Comparison of ENCODE assay signal across 13 cellular contexts in the genomic region with DNA sequence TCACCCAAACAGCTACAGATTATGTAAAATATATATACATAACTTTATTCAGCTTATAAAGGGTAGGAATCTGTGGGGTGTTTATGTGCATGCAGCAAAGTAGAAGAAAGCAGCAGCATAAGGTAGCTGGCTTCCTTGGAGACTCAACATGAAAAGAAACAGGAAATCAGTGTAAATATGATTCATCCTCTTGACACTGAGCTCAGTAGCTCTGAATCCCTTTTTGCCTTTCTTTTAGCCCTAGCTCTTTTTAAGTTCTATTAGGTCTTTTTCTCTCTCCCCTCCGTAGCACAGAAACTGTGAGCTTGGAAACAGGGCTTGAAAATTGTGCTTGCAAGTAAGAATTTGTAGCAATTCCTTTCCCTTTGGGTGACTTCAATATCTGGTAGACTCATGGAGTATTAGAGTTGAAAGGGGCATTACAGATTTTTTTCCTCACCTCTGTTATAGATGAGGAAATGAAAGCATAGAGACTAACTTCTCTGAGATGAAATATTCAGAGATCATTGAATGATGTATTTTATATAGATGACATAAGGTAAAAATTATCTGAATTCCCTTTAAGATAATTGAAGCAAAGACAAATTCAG.
DNase-seq lines count a peak whose midpoint lies in the region; ATAC-seq and TF ChIP-seq lines count a peak whose summit lies in the region.
"Had no signal": no experiment of that assay in that cellular context is flagged by ENCODE, and none has a peak within 500 bp of the region (broad histone marks: within the 10 kb centered on the region; RNA-seq: fewer than 3 reads in every experiment).

No MANE protein-coding gene starts in this region.

- no peak overlapping the region for H3K27ac Mint-ChIP-seq in H9
- H3K27ac Mint-ChIP-seq: activated CD4-positive, alpha-beta T cell treated with anti-CD3 and anti-CD28 coated beads, Interleukin-2, amount 10 ng/mL, durations not matched to agents 7 days and 5 days; nephron progenitor cell had no signal

- no peaks in the 10 kb centered on the region for H3K23me2 ChIP-seq in H9 (ENCODE audit: insufficient read length, low read depth, low read length, poor library complexity, severe bottlenecking)

- no peak for TF ChIP-seq EP300 in upper lobe of left lung (IDR thresholded peaks at IDR 0.05)

- no peak overlapping the region for H4K91ac ChIP-seq in H9 (ENCODE audit: insufficient read length, low read depth, low read length)

- H3K36me3 ChIP-seq in upper lobe of left lung, result no peaks in the 10 kb centered on the region
- H3K36me3 ChIP-seq: left ventricle myocardium inferior had no signal

- no peak overlapping the region for H4K8ac ChIP-seq in H9 (replicated peaks; ENCODE audit: insufficient read length, low read depth, low read length)

- H3K4me1 Mint-ChIP-seq in H9, result no peaks in the 10 kb centered on the region; a peak in 1 of 4 replicates

- no peak overlapping the region for H2BK20ac ChIP-seq in H9 (ENCODE audit: low read depth, low read length, poor library complexity, severe bottlenecking)

- H3K4me3 Mint-ChIP-seq in H9, result no peak overlapping the region
- H3K4me3 Mint-ChIP-seq: activated CD4-positive, alpha-beta T cell treated with anti-CD3 and anti-CD28 coated beads, Interleukin-2, amount 10 ng/mL, durations not matched to agents 7 days and 5 days; nephron progenitor cell had no signal

- no peak overlapping the region for H3K4ac ChIP-seq in H9 (ENCODE audit: low read depth, low read length)

- no peak for TF ChIP-seq POLR2A in upper lobe of left lung (IDR thresholded peaks at IDR 0.05)

- no peak overlapping the region for H3K4me2 ChIP-seq in H9 (ENCODE audit: insufficient read depth, insufficient read length, low read length)

- TF ChIP-seq CTCF in H9 (conservative IDR thresholded peaks at IDR 0.05) (no peak), epithelial cell of esophagus (IDR thresholded peaks at IDR 0.05; ENCODE audit: insufficient read depth, low read depth, low read length, missing control alignments) (no peak), omental fat pad (IDR thresholded peaks at IDR 0.05) (no peak), upper lobe of left lung (IDR thresholded peaks at IDR 0.05) (no peak)

- H4K5ac ChIP-seq in H9 (ENCODE audit: insufficient read length, low read depth, low read length), result no peak overlapping the region

- H3K27me3 ChIP-seq in H9 (ENCODE audit: insufficient read depth, low read length) (no peaks in the 10 kb centered on the region), upper lobe of left lung (no peaks in the 10 kb centered on the region)
- H3K27me3 ChIP-seq: hepatocyte had no signal

- no peak for ATAC-seq in omental fat pad (ENCODE audit: low FRiP score)
- no peak for ATAC-seq in upper lobe of left lung (ENCODE audit: low FRiP score in 2 of 2)
- no peak for ATAC-seq in HG03039 (IDR thresholded peaks at IDR 0.05; ENCODE audit: unreplicated experiment)

- no peak overlapping the region for H2BK15ac ChIP-seq in H9 (ENCODE audit: low read depth, low read length)

- no peaks in the 10 kb centered on the region for H3K9me3 Mint-ChIP-seq in H9
- H3K9me3 Mint-ChIP-seq: activated CD4-positive, alpha-beta T cell treated with anti-CD3 and anti-CD28 coated beads, Interleukin-2, amount 10 ng/mL, durations not matched to agents 7 days and 5 days; nephron progenitor cell had no signal

- WGBS in H9 (ENCODE audit: extremely low coverage, insufficient read length, low lambda C conversion rate), result no CpG with 5 or more reads among the region's 1 CpG
- WGBS in upper lobe of left lung, 2 donors, result 65 to 84% methylated on average over 1 of the region's 1 CpG

- H3K4me1 ChIP-seq in H9 (ENCODE audit: insufficient read depth, low read length) (no peaks in the 10 kb centered on the region), upper lobe of left lung (no peaks in the 10 kb centered on the region)
- H3K4me1 ChIP-seq: left ventricle myocardium inferior had no signal

- H3K9ac ChIP-seq in H9 (ENCODE audit: extremely low read depth, insufficient read length, low read length), result no peak overlapping the region

- H3K14ac ChIP-seq in H9 (ENCODE audit: insufficient read depth, low read length), result no peak overlapping the region

- no peaks in the 10 kb centered on the region for H3K9me3 ChIP-seq in H9 (ENCODE audit: control insufficient read depth, low read depth, low read length)
- no peaks in the 10 kb centered on the region for H3K9me3 ChIP-seq in upper lobe of left lung

- H2AFZ ChIP-seq in H9 (ENCODE audit: low read length), result peak overlapping the region; percentile 56
- H2AFZ ChIP-seq: hepatocyte had no signal

- H3K27me3 Mint-ChIP-seq in H9 (ENCODE audit: low read depth), result no peaks in the 10 kb centered on the region
- H3K27me3 Mint-ChIP-seq: activated CD4-positive, alpha-beta T cell treated with anti-CD3 and anti-CD28 coated beads, Interleukin-2, amount 10 ng/mL, durations not matched to agents 7 days and 5 days; brain had no signal

- H3K4me3 ChIP-seq in epithelial cell of esophagus (ENCODE audit: low read length) (no peak overlapping the region), upper lobe of left lung (no peak overlapping the region)
- H3K4me3 ChIP-seq: hepatocyte, left ventricle myocardium inferior had no signal

- no peak overlapping the region for H3K27ac ChIP-seq in H9 (ENCODE audit: insufficient read length, low read depth, low read length)
- H3K27ac ChIP-seq in upper lobe of left lung, result no peak overlapping the region
- H3K27ac ChIP-seq: hepatocyte, left ventricle myocardium inferior had no signal

- H3K23ac ChIP-seq in H9 (ENCODE audit: insufficient read length, low read depth, low read length), result no peak overlapping the region

- no peak overlapping the region for H2BK120ac ChIP-seq in H9 (ENCODE audit: low read depth, low read length, poor library complexity, severe bottlenecking)

- DNase-seq in H9 (no peak), RKO (ENCODE audit: low spot score) (peak; percentile 54), epithelial cell of esophagus (ENCODE audit: low read depth) (peak; percentile 48), renal cortical epithelial cell (ENCODE audit: low read depth) (peak; percentile 60), omental fat pad (ENCODE audit: low spot score) (no peak), upper lobe of left lung (no peak)
- DNase-seq: activated CD4-positive, alpha-beta T cell treated with anti-CD3 and anti-CD28 coated beads, Interleukin-2, amount 10 ng/mL, durations not matched to agents 7 days and 5 days; left ventricle myocardium inferior; NCI-H2171; nephron progenitor cell had no signal

- H2AK5ac ChIP-seq in H9 (ENCODE audit: insufficient read length, low read length), result no peak overlapping the region

- H3K56ac ChIP-seq in H9 (ENCODE audit: insufficient read length, low read depth, low read length), result no peak overlapping the region

- H3T11ph ChIP-seq in H9 (ENCODE audit: low read length), result no peak overlapping the region

- no peaks in the 10 kb centered on the region for H3K79me2 ChIP-seq in H9 (ENCODE audit: insufficient read depth, low read length)
- H3K79me2 ChIP-seq: hepatocyte had no signal

- no peak overlapping the region for H2BK12ac ChIP-seq in H9 (ENCODE audit: insufficient read length, low read depth, low read length)

- no peak overlapping the region for H2BK5ac ChIP-seq in H9 (ENCODE audit: insufficient read length, low read length)

- no peaks in the 10 kb centered on the region for H4K20me1 ChIP-seq in H9 (ENCODE audit: control insufficient read depth, insufficient read depth, insufficient read length)

- H3K36me3 Mint-ChIP-seq in H9 (ENCODE audit: insufficient read depth in 1 of 3, low read depth in 3 of 3), result no peaks in the 10 kb centered on the region
- H3K36me3 Mint-ChIP-seq: brain had no signal

- H3K79me1 ChIP-seq in H9 (ENCODE audit: insufficient read depth, low read depth, low read length, poor library complexity, severe bottlenecking), result no peaks in the 10 kb centered on the region

- no peak overlapping the region for H3K18ac ChIP-seq in H9 (ENCODE audit: insufficient read length, low read depth, low read length)

Comparison
In these comparisons a context has a peak if more than half of its experiments do, and no peak if none do; other contexts are left out.
1. DNase-seq: peak in RKO (single experiment), epithelial cell of esophagus (single experiment) and renal cortical epithelial cell (single experiment); none in H9 (single experiment), omental fat pad (single experiment) and upper lobe of left lung (0 of 2).